In genomic region chr19:5122671-5123409, GRCh38 we compare ENCODE assay signal across 23 cellular contexts.
A peak's percentile ranks its signal among the peaks of the same experiment; 100 is the strongest.
DNase-seq lines count a peak whose midpoint lies in the region; ATAC-seq and TF ChIP-seq lines count a peak whose summit lies in the region.
"Had no signal": no experiment of that assay in that cellular context is flagged by ENCODE, and none has a peak within 500 bp of the region (broad histone marks: within the 10 kb centered on the region; RNA-seq: fewer than 3 reads in every experiment).

No MANE protein-coding gene starts in this region.

- no peaks in the 10 kb centered on the region for H3K27me3 ChIP-seq in endodermal cell (ENCODE audit: control insufficient read depth, insufficient read depth, low read length, poor library complexity, severe bottlenecking)
- H3K27me3 ChIP-seq: body of pancreas, pancreas had no signal

- DNase-seq in natural killer cell, result no peak
- no peak for DNase-seq in natural killer cell treated with Interleukin-12 subunit alpha and Interleukin-12 subunit beta and Interleukin-15 and Interleukin-18, amount 100 ng/mL, for 72 hours (ENCODE audit: low spot score)
- peak; percentile 31 for DNase-seq in NAMALWA (ENCODE audit: low spot score)
- DNase-seq in endodermal cell, result no peak
- no peak for DNase-seq in type B pancreatic cell (ENCODE audit: extremely low spot score, unreplicated experiment)
- no peak for DNase-seq in NCI-H187 treated with DMSO at 0.1 percent for 48 hours (lab: John Stamatoyannopoulos, UW)
- no peak for DNase-seq in Right ventricle myocardium inferior (ENCODE audit: missing footprints)
- DNase-seq: activated CD4-positive, CD25-positive, alpha-beta regulatory T cell treated with anti-CD3 and anti-CD28 coated beads, Interleukin-2, amount 50 U/mL, for 72 hours; activated gamma-delta T cell treated with Interleukin-2 at 50 U/mL for 16 hours; body of pancreas; Calu3; DND-41; left ventricle myocardium inferior; naive thymus-derived CD8-positive, alpha-beta T cell; NCI-H2081 treated with DMSO at 0.1 percent for 48 hours; pancreas; RPMI8226; stimulated activated CD4-positive, alpha-beta T cell treated with anti-CD3 and anti-CD28 coated beads, Interleukin-2, amount 100 ng/mL, for 48 hours; substantia nigra; T-cell had no signal

- no peaks in the 10 kb centered on the region for H3K9me3 ChIP-seq in endodermal cell (ENCODE audit: control insufficient read depth, low read length)
- H3K9me3 ChIP-seq: body of pancreas, left ventricle myocardium inferior, pancreas had no signal

- no peak for TF ChIP-seq CTCF in natural killer cell (IDR thresholded peaks at IDR 0.05)
- no peak for TF ChIP-seq CTCF in endodermal cell (conservative IDR thresholded peaks at IDR 0.05)
- TF ChIP-seq CTCF in type B pancreatic cell (conservative IDR thresholded peaks at IDR 0.05), result peak; percentile 34

- intact Hi-C loops in natural killer cell (cut with micrococcal nuclease) (no loop called here), Right ventricle myocardium inferior (cut with DNase I) (no loop called here)

- ATAC-seq in natural killer cell, result no peak
- ATAC-seq in natural killer cell treated with Interleukin-12 subunit alpha and Interleukin-12 subunit beta and Interleukin-15 and Interleukin-18, amount 100 ng/mL, for 72 hours, result no peak
- ATAC-seq in HG02885 (IDR thresholded peaks at IDR 0.05; ENCODE audit: poor library complexity, unreplicated experiment), result no peak
- ATAC-seq in Right ventricle myocardium inferior, result no peak
- ATAC-seq: body of pancreas, pancreas had no signal

- H3K4me3 ChIP-seq in endodermal cell (ENCODE audit: low read length), result no peak overlapping the region
- H3K4me3 ChIP-seq: body of pancreas, left ventricle myocardium inferior, pancreas had no signal

- H3K36me3 Mint-ChIP-seq in natural killer cell (peaks cover 5% of the 10 kb centered on the region), endodermal cell (ENCODE audit: low read depth) (peaks cover 21% of the 10 kb centered on the region), type B pancreatic cell (peaks cover 5% of the 10 kb centered on the region)
- peaks cover 5% of the 10 kb centered on the region for H3K36me3 Mint-ChIP-seq in natural killer cell treated with Interleukin-12 subunit alpha and Interleukin-12 subunit beta and Interleukin-15 and Interleukin-18, amount 100 ng/mL, for 72 hours

- no peak overlapping the region for H3K9ac ChIP-seq in endodermal cell (ENCODE audit: extremely low read depth, low read length, poor library complexity, severe bottlenecking)

- peak overlapping the region; percentile 62 to 78 for H3K27ac Mint-ChIP-seq in natural killer cell
- peak overlapping the region in 1 of 2 donors; percentile 18 for H3K27ac Mint-ChIP-seq in natural killer cell treated with Interleukin-12 subunit alpha and Interleukin-12 subunit beta and Interleukin-15 and Interleukin-18, amount 100 ng/mL, for 72 hours
- H3K27ac Mint-ChIP-seq in endodermal cell, result peak overlapping the region; percentile 88
- peak overlapping the region; percentile 53 for H3K27ac Mint-ChIP-seq in type B pancreatic cell

- H3K4me3 Mint-ChIP-seq in natural killer cell (no peak overlapping the region), endodermal cell (no peak overlapping the region), type B pancreatic cell (peak overlapping the region; percentile 65)
- no peak overlapping the region for H3K4me3 Mint-ChIP-seq in natural killer cell treated with Interleukin-12 subunit alpha and Interleukin-12 subunit beta and Interleukin-15 and Interleukin-18, amount 100 ng/mL, for 72 hours
- H3K4me3 Mint-ChIP-seq: mesothelial cell of epicardium, T-cell had no signal

- H3K4me1 Mint-ChIP-seq in natural killer cell (peaks cover 15 to 23% of the 10 kb centered on the region in 2 donors), endodermal cell (peaks cover 24% of the 10 kb centered on the region), type B pancreatic cell (ENCODE audit: unreplicated experiment) (peaks cover 13% of the 10 kb centered on the region)
- peaks cover 5 to 12% of the 10 kb centered on the region in 2 donors for H3K4me1 Mint-ChIP-seq in natural killer cell treated with Interleukin-12 subunit alpha and Interleukin-12 subunit beta and Interleukin-15 and Interleukin-18, amount 100 ng/mL, for 72 hours (ENCODE audit: low read depth in 2 of 2)

- peaks cover 8% of the 10 kb centered on the region for H3K4me1 ChIP-seq in endodermal cell (ENCODE audit: control insufficient read depth, insufficient read depth, low read length)

- no peaks in the 10 kb centered on the region for H3K27me3 Mint-ChIP-seq in natural killer cell (ENCODE audit: low read depth in 2 of 2)
- H3K27me3 Mint-ChIP-seq in natural killer cell treated with Interleukin-12 subunit alpha and Interleukin-12 subunit beta and Interleukin-15 and Interleukin-18, amount 100 ng/mL, for 72 hours, result no peaks in the 10 kb centered on the region
- no peaks in the 10 kb centered on the region for H3K27me3 Mint-ChIP-seq in endodermal cell (ENCODE audit: insufficient read depth)
- H3K27me3 Mint-ChIP-seq in type B pancreatic cell, result no peaks in the 10 kb centered on the region
- H3K27me3 Mint-ChIP-seq: naive thymus-derived CD8-positive, alpha-beta T cell; T-cell had no signal

- H3K27ac ChIP-seq in endodermal cell (ENCODE audit: low read depth, low read length), result no peak overlapping the region
- H3K27ac ChIP-seq: body of pancreas, C4-2B, left ventricle myocardium inferior, pancreas had no signal

- H3K9me3 Mint-ChIP-seq in natural killer cell, result no peaks in the 10 kb centered on the region
- no peaks in the 10 kb centered on the region for H3K9me3 Mint-ChIP-seq in natural killer cell treated with Interleukin-12 subunit alpha and Interleukin-12 subunit beta and Interleukin-15 and Interleukin-18, amount 100 ng/mL, for 72 hours
- no peaks in the 10 kb centered on the region for H3K9me3 Mint-ChIP-seq in endodermal cell
- no peaks in the 10 kb centered on the region for H3K9me3 Mint-ChIP-seq in type B pancreatic cell
- H3K9me3 Mint-ChIP-seq: mesothelial cell of epicardium; naive thymus-derived CD8-positive, alpha-beta T cell; T-cell had no signal

- H3K36me3 ChIP-seq in endodermal cell (ENCODE audit: control insufficient read depth, insufficient read depth, low read length), result peaks cover 15% of the 10 kb centered on the region

- WGBS in endodermal cell (ENCODE audit: insufficient coverage in 1 of 2, insufficient read length in 1 of 2), 2 experiments, result 95 to 97% methylated on average over 27 to 30 of the region's 30 CpGs
